In genomic region chr3:142029791-142030190, GRCh38 we compare ENCODE assay signal across 17 cellular contexts.
DNase-seq lines count a peak whose midpoint lies in the region; ATAC-seq lines count a peak whose summit lies in the region.
"Had no signal": no experiment of that assay in that cellular context is flagged by ENCODE, and none has a peak within 500 bp of the region (broad histone marks: within the 10 kb centered on the region; RNA-seq: fewer than 3 reads in every experiment).

No MANE protein-coding gene starts in this region.

- no peaks in the 10 kb centered on the region for H3K9me3 ChIP-seq in skeletal muscle tissue (ENCODE audit: control insufficient read depth in 3 of 3, low read length in 3 of 3)
- no peaks in the 10 kb centered on the region for H3K9me3 ChIP-seq in mesenchymal stem cell (ENCODE audit: control insufficient read depth, low read length)
- H3K9me3 ChIP-seq: spleen had no signal

- H3K27ac Mint-ChIP-seq in memory B cell, result peak overlapping the region; percentile 30

- DNase-seq in DMS53 (lab: John Stamatoyannopoulos, UW) (peak; percentile 4), DMS53 treated with DMSO at 0.1 percent for 48 hours (lab: John Stamatoyannopoulos, UW; ENCODE audit: unreplicated experiment) (no peak), OCI-M1 (lab: John Stamatoyannopoulos, UW) (peak; percentile 32), memory B cell (ENCODE audit: low spot score in 2 of 2) (no peak), mesenchymal stem cell (no peak)
- DNase-seq: DMS79 treated with DMSO at 0.1 percent for 48 hours; effector CD4-positive, alpha-beta T cell; NCI-H446; posterior cingulate gyrus; spleen had no signal

- H3K18ac ChIP-seq in mesenchymal stem cell (ENCODE audit: low read depth in 1 of 2, low read length in 2 of 2), result no peak overlapping the region

- H2BK5ac ChIP-seq in mesenchymal stem cell (ENCODE audit: low read depth, low read length, poor library complexity, severe bottlenecking), result no peak overlapping the region

- H3K9ac ChIP-seq in skeletal muscle tissue (ENCODE audit: low read depth in 1 of 3, low read length in 3 of 3) (peak overlapping the region in 1 of 3 donors; percentile 4), mesenchymal stem cell (ENCODE audit: low read length) (no peak overlapping the region)

- H3K36me3 ChIP-seq in skeletal muscle tissue (ENCODE audit: control insufficient read depth in 3 of 3, insufficient read depth in 3 of 3, low read length in 3 of 3) (no peaks in the 10 kb centered on the region), mesenchymal stem cell (ENCODE audit: control insufficient read depth in 1 of 2, insufficient read depth in 2 of 2, low read depth in 1 of 2, low read length in 2 of 2) (no peaks in the 10 kb centered on the region)
- H3K36me3 ChIP-seq: spleen had no signal

- H3K27ac ChIP-seq in skeletal muscle tissue (ENCODE audit: low read depth, low read length) (peak overlapping the region; percentile 43), mesenchymal stem cell (ENCODE audit: low read length, poor library complexity, severe bottlenecking) (no peak overlapping the region)
- H3K27ac ChIP-seq: C4-2B, hepatocyte had no signal

- no peak overlapping the region for H4K91ac ChIP-seq in mesenchymal stem cell (ENCODE audit: low read length)

- H4K8ac ChIP-seq in mesenchymal stem cell (ENCODE audit: low read length), result no peak overlapping the region

- peaks cover 5% of the 10 kb centered on the region for H3K36me3 Mint-ChIP-seq in memory B cell

- H3K4me1 Mint-ChIP-seq in memory B cell, result peaks cover 16% of the 10 kb centered on the region

- H3K23ac ChIP-seq in mesenchymal stem cell (ENCODE audit: low read length in 2 of 2), result no peak overlapping the region

- H3K4me3 Mint-ChIP-seq in memory B cell, result no peak overlapping the region
- H3K4me3 Mint-ChIP-seq: central memory CD8-positive, alpha-beta T cell had no signal

- H3K4ac ChIP-seq in mesenchymal stem cell (ENCODE audit: low read depth in 1 of 2, low read length in 2 of 2), result no peak overlapping the region

- peaks cover 3% of the 10 kb centered on the region for H3K9me3 Mint-ChIP-seq in memory B cell
- H3K9me3 Mint-ChIP-seq: central memory CD8-positive, alpha-beta T cell had no signal

- WGBS in mesenchymal stem cell, result 90% methylated on average over 5 of the region's 5 CpGs

- H2BK12ac ChIP-seq in mesenchymal stem cell (ENCODE audit: low read length in 2 of 2), result no peak overlapping the region

- no peaks in the 10 kb centered on the region for H3K27me3 ChIP-seq in skeletal muscle tissue (ENCODE audit: control insufficient read depth in 3 of 3, insufficient read depth in 3 of 3, low read length in 3 of 3)
- no peaks in the 10 kb centered on the region for H3K27me3 ChIP-seq in mesenchymal stem cell (ENCODE audit: control insufficient read depth in 1 of 2, insufficient read depth in 1 of 2, low read length in 2 of 2)
- H3K27me3 ChIP-seq: hepatocyte, spleen had no signal

- H3K4me1 ChIP-seq in skeletal muscle tissue (ENCODE audit: control insufficient read depth in 3 of 3, insufficient read depth in 3 of 3, low read length in 3 of 3) (no peaks in the 10 kb centered on the region), mesenchymal stem cell (ENCODE audit: control insufficient read depth, insufficient read depth, low read depth, low read length) (no peaks in the 10 kb centered on the region)

- no peak overlapping the region for H2BK120ac ChIP-seq in mesenchymal stem cell (ENCODE audit: low read depth, low read length)

- H2AFZ ChIP-seq in mesenchymal stem cell (ENCODE audit: low read depth, low read length), result no peak overlapping the region
- H2AFZ ChIP-seq: hepatocyte had no signal

- no peak for ATAC-seq in memory B cell (ENCODE audit: low read depth)
- no peak for ATAC-seq in esophagus mucosa
- ATAC-seq in GM18520 (IDR thresholded peaks at IDR 0.05; ENCODE audit: unreplicated experiment), result no peak
- ATAC-seq: activated CD4-positive, CD25-positive, alpha-beta regulatory T cell treated with anti-CD3 and anti-CD28 coated beads, Interleukin-2, amount 50 U/mL, for 24 hours had no signal

- no peak overlapping the region for H3K4me3 ChIP-seq in skeletal muscle tissue (ENCODE audit: low read length in 3 of 3)
- H3K4me3 ChIP-seq in mesenchymal stem cell (ENCODE audit: insufficient read depth in 1 of 2, low read depth in 1 of 2, low read length in 2 of 2), result no peak overlapping the region
- H3K4me3 ChIP-seq: hepatocyte, spleen had no signal

- H2AK5ac ChIP-seq in mesenchymal stem cell (ENCODE audit: low read length, severe bottlenecking), result no peak overlapping the region

- H3K4me2 ChIP-seq in mesenchymal stem cell (ENCODE audit: low read length, poor library complexity, severe bottlenecking), result no peak overlapping the region
- H3K4me2 ChIP-seq: hepatocyte had no signal

- no peaks in the 10 kb centered on the region for H3K27me3 Mint-ChIP-seq in memory B cell
- H3K27me3 Mint-ChIP-seq: central memory CD8-positive, alpha-beta T cell had no signal

- H2BK15ac ChIP-seq in mesenchymal stem cell (ENCODE audit: low read depth, poor library complexity, severe bottlenecking), result no peak overlapping the region

- H3K79me1 ChIP-seq in mesenchymal stem cell (replicated peaks; ENCODE audit: low read length, poor library complexity, severe bottlenecking), result peaks cover 2% of the 10 kb centered on the region

- H3K14ac ChIP-seq in mesenchymal stem cell (ENCODE audit: low read length in 2 of 2), result no peak overlapping the region

Comparison
In these comparisons a context has a peak if more than half of its experiments do, and no peak if none do; other contexts are left out.
1. DNase-seq: peak in DMS53 (single experiment) and OCI-M1 (single experiment); none in DMS53 treated with DMSO at 0.1 percent for 48 hours (single experiment), memory B cell (0 of 2) and mesenchymal stem cell (single experiment).